12 cellular contexts compared by ENCODE assay signal in genomic region chr12:94618995-94619695, GRCh38. TPM values are rescaled to one million over a fixed set of nuclear protein-coding genes. Genes with fewer than 3 reads are reported as not detected.
DNase-seq lines count a peak whose midpoint lies in the region; ATAC-seq and TF ChIP-seq lines count a peak whose summit lies in the region.
"Had no signal": no experiment of that assay in that cellular context is flagged by ENCODE, and none has a peak within 500 bp of the region (broad histone marks: within the 10 kb centered on the region; RNA-seq: fewer than 3 reads in every experiment).

No MANE protein-coding gene starts in this region.

- no peak for ATAC-seq in GM19455 (IDR thresholded peaks at IDR 0.05; ENCODE audit: unreplicated experiment)
- no peak for ATAC-seq in GM18907 (IDR thresholded peaks at IDR 0.05; ENCODE audit: unreplicated experiment)

- H3K9me3 Mint-ChIP-seq in HFFc6 (no peaks in the 10 kb centered on the region), mesothelial cell of epicardium (no peaks in the 10 kb centered on the region)

- H3K27ac Mint-ChIP-seq in HFFc6, result peak overlapping the region; percentile 73
- peak overlapping the region; percentile 18 for H3K27ac Mint-ChIP-seq in mesothelial cell of epicardium

- H3K4me3 Mint-ChIP-seq in HFFc6, result peak overlapping the region; percentile 40; the same call in 1 of the 2 replicates
- H3K4me3 Mint-ChIP-seq in mesothelial cell of epicardium, result no peak overlapping the region

- DNase-seq in AG08395 (ENCODE audit: low spot score), result peak; percentile 46
- DNase-seq in HFFc6, result peak; percentile 79
- peak; percentile 38 for DNase-seq in amniotic stem cell (lab: John Stamatoyannopoulos, UW)
- no peak for DNase-seq in mesothelial cell of epicardium (ENCODE audit: low spot score in 2 of 2, unreplicated experiment in 2 of 2)
- no peak for DNase-seq in COLO829 (ENCODE audit: low spot score)
- no peak for DNase-seq in activated CD8-positive, alpha-beta memory T cell treated with anti-CD3 and anti-CD28 coated beads, Interleukin-2, amount 50 U/mL, for 4 hours
- DNase-seq: DMS79, NCI-H1694 treated with DMSO at 0.1 percent for 48 hours, sigmoid colon had no signal

- peaks cover 16% of the 10 kb centered on the region for H3K4me1 Mint-ChIP-seq in HFFc6 (ENCODE audit: low read depth)
- H3K4me1 Mint-ChIP-seq in mesothelial cell of epicardium, result peaks cover 32% of the 10 kb centered on the region

- H3K36me3 Mint-ChIP-seq in HFFc6 (ENCODE audit: low read depth), result no peaks in the 10 kb centered on the region
- no peaks in the 10 kb centered on the region for H3K36me3 Mint-ChIP-seq in mesothelial cell of epicardium

- no peaks in the 10 kb centered on the region; the same call in 1 of the 2 replicates for H3K27me3 Mint-ChIP-seq in HFFc6 (ENCODE audit: insufficient read depth)
- H3K27me3 Mint-ChIP-seq in mesothelial cell of epicardium (ENCODE audit: low read depth), result no peaks in the 10 kb centered on the region

- TF ChIP-seq CTCF in HFFc6 (IDR thresholded peaks at IDR 0.05), result no peak; the same call in none of the 2 replicates
- TF ChIP-seq CTCF in mesothelial cell of epicardium (IDR thresholded peaks at IDR 0.05; ENCODE audit: unreplicated experiment), result no peak

RNA-seq across cellular contexts. Expression of gene TMCC3, which starts 31.2 kb away (rescaled TPM):
- total RNA-seq in HFFc6 (2021; fragmentation: NEBNext Ultra II Directional; extraction: Animal tissue kit (Norgen Biotek cat#: 25700)), result not detected
- total RNA-seq in mesothelial cell of epicardium, result 10.1 to 11.7 TPM (median 11.5 TPM) in 3 replicates
- total RNA-seq: T-helper 2 cell treated with Interferon-gamma antibody and Interleukin-4, amounts not matched to agents 100 ng/mL and 5 ng/mL, for 36 hours had no signal

Comparison
In these comparisons a context has a peak if more than half of its experiments do, and no peak if none do; other contexts are left out.
1. DNase-seq: peak in AG08395 (single experiment), HFFc6 (single experiment) and amniotic stem cell (single experiment); none in mesothelial cell of epicardium (0 of 2), COLO829 (single experiment) and activated CD8-positive, alpha-beta memory T cell treated with anti-CD3 and anti-CD28 coated beads, Interleukin-2, amount 50 U/mL, for 4 hours (single experiment).
2. RNA of gene TMCC3, which starts 31.2 kb away (total RNA-seq): 10.1 to 11.7 TPM in mesothelial cell of epicardium; not detected in HFFc6; every median in the first group is over 10 times any median in the second.